ENCODE assay signal across 8 cellular contexts in the genomic region with DNA sequence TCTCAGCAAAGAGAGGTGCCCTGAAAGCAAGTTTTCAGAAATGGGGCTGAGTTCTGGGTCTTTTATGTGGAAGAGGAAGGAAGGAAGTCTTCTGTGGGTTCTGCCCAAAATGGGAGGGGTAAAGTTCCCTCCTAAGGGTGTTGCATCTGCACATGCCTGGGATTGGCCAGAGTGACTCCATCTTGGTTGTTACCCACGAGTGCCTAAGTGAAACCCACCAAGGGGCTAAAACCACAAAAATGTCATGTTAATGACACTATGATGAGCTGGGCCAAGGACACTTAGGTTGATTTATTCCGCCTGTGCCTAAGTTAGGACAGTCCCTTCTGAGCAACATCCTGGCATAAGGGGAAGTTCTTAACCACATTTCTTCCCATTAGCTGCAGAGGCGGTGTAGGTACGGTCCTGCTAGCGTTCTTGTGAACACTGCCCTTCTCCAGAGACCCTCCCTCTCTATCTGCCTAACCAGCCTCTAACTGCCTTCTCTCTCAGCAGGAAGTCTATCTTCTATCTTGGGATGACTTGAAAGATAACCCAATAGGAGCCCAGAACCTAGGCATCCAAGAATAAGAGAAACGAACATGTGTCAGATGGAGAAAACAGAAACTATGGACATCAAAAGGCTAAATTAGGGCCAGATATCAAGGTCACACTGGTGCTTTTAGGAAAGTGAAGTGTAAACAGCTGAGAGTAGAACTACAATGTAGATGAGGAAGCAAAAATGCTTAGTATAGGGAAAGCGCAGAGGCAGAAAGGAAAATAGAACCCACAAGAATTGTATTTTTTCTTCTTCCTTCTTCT.
A peak's percentile ranks its signal among the peaks of the same experiment; 100 is the strongest.
DNase-seq lines count a peak whose midpoint lies in the region; ATAC-seq lines count a peak whose summit lies in the region.

No MANE protein-coding gene starts in this region.

- H3K27me3 Mint-ChIP-seq in activated T-helper 1 cell treated with anti-CD3 and anti-CD28 coated beads, Interleukin-12 subunit alpha, Interleukin-12 subunit beta, Interleukin-2, Interleukin-4 antibody, amounts not matched to agents 30 ng/mL and 10 ng/mL and 1 ng/mL, durations not matched to agents 14 hours and 24 hours and 36 hours (ENCODE audit: insufficient read depth), result no peaks in the 10 kb centered on the region

- peak; percentile 74 for ATAC-seq in GM19351 (IDR thresholded peaks at IDR 0.05; ENCODE audit: unreplicated experiment)
- no peak for ATAC-seq in GM18867 (IDR thresholded peaks at IDR 0.05; ENCODE audit: unreplicated experiment)

- peak overlapping the region; percentile 81 for H3K27ac Mint-ChIP-seq in activated T-helper 1 cell treated with anti-CD3 and anti-CD28 coated beads, Interleukin-12 subunit alpha, Interleukin-12 subunit beta, Interleukin-2, Interleukin-4 antibody, amounts not matched to agents 30 ng/mL and 10 ng/mL and 1 ng/mL, durations not matched to agents 14 hours and 24 hours and 36 hours

- peaks cover 18% of the 10 kb centered on the region for H3K36me3 Mint-ChIP-seq in activated T-helper 1 cell treated with anti-CD3 and anti-CD28 coated beads, Interleukin-12 subunit alpha, Interleukin-12 subunit beta, Interleukin-2, Interleukin-4 antibody, amounts not matched to agents 30 ng/mL and 10 ng/mL and 1 ng/mL, durations not matched to agents 14 hours and 24 hours and 36 hours (ENCODE audit: low read depth)

- peaks cover 23% of the 10 kb centered on the region for H3K4me1 Mint-ChIP-seq in activated T-helper 1 cell treated with anti-CD3 and anti-CD28 coated beads, Interleukin-12 subunit alpha, Interleukin-12 subunit beta, Interleukin-2, Interleukin-4 antibody, amounts not matched to agents 30 ng/mL and 10 ng/mL and 1 ng/mL, durations not matched to agents 14 hours and 24 hours and 36 hours (ENCODE audit: low read depth)

- H3K4me3 Mint-ChIP-seq in activated T-helper 1 cell treated with anti-CD3 and anti-CD28 coated beads, Interleukin-12 subunit alpha, Interleukin-12 subunit beta, Interleukin-2, Interleukin-4 antibody, amounts not matched to agents 30 ng/mL and 10 ng/mL and 1 ng/mL, durations not matched to agents 14 hours and 24 hours and 36 hours, result no peak overlapping the region

- in situ Hi-C loops in KBM-7 (cut with MboI; ENCODE audit: low pct_unique_long_range_greater_than_20kb, low sequenced_read_pairs), result no loop called here

- DNase-seq in KBM-7, result peak; percentile 98
- DNase-seq in activated T-helper 1 cell treated with anti-CD3 and anti-CD28 coated beads, Interleukin-12 subunit alpha, Interleukin-12 subunit beta, Interleukin-2, Interleukin-4 antibody, amounts not matched to agents 30 ng/mL and 10 ng/mL and 1 ng/mL, durations not matched to agents 14 hours and 24 hours and 36 hours (ENCODE audit: low spot score), result peak; percentile 14
- DNase-seq in stimulated activated CD4-positive, alpha-beta T cell treated with anti-CD3 and anti-CD28 coated beads, Interleukin-2, amount 100 ng/mL, for 4 hours (ENCODE audit: low read depth), result peak; percentile 3
- DNase-seq in NCI-H1694 treated with DMSO at 0.1 percent for 48 hours (lab: John Stamatoyannopoulos, UW), result no peak
- no peak for DNase-seq in mucosa of gallbladder (ENCODE audit: low spot score)
- no peak for DNase-seq in middle frontal gyrus (ENCODE audit: extremely low spot score, low spot score)

- peaks cover 62% of the 10 kb centered on the region for H3K9me3 Mint-ChIP-seq in activated T-helper 1 cell treated with anti-CD3 and anti-CD28 coated beads, Interleukin-12 subunit alpha, Interleukin-12 subunit beta, Interleukin-2, Interleukin-4 antibody, amounts not matched to agents 30 ng/mL and 10 ng/mL and 1 ng/mL, durations not matched to agents 14 hours and 24 hours and 36 hours

- intact Hi-C loops in activated T-helper 1 cell treated with anti-CD3 and anti-CD28 coated beads, Interleukin-12 subunit alpha, Interleukin-12 subunit beta, Interleukin-2, Interleukin-4 antibody, amounts not matched to agents 30 ng/mL and 10 ng/mL and 1 ng/mL, durations not matched to agents 14 hours and 24 hours and 36 hours (cut with micrococcal nuclease), result no loop called here

Comparison
In these comparisons a context has a peak if more than half of its experiments do, and no peak if none do; other contexts are left out.
1. DNase-seq: peak in KBM-7 (single experiment), activated T-helper 1 cell treated with anti-CD3 and anti-CD28 coated beads, Interleukin-12 subunit alpha, Interleukin-12 subunit beta, Interleukin-2, Interleukin-4 antibody, amounts not matched to agents 30 ng/mL and 10 ng/mL and 1 ng/mL, durations not matched to agents 14 hours and 24 hours and 36 hours (single experiment) and stimulated activated CD4-positive, alpha-beta T cell treated with anti-CD3 and anti-CD28 coated beads, Interleukin-2, amount 100 ng/mL, for 4 hours (single experiment); none in NCI-H1694 treated with DMSO at 0.1 percent for 48 hours (single experiment), mucosa of gallbladder (single experiment) and middle frontal gyrus (single experiment).